32 cellular contexts compared by ENCODE assay signal in genomic region chr1:209370616-209371015, GRCh38.
DNase-seq lines count a peak whose midpoint lies in the region; ATAC-seq and TF ChIP-seq lines count a peak whose summit lies in the region.
"Had no signal": no experiment of that assay in that cellular context is flagged by ENCODE, and none has a peak within 500 bp of the region (broad histone marks: within the 10 kb centered on the region; RNA-seq: fewer than 3 reads in every experiment).

No MANE protein-coding gene starts in this region.

- ATAC-seq in GM21528 (IDR thresholded peaks at IDR 0.05; ENCODE audit: low FRiP score, unreplicated experiment) (no peak), HG03039 (IDR thresholded peaks at IDR 0.05; ENCODE audit: unreplicated experiment) (no peak)
- ATAC-seq: GM12878 had no signal

- peak overlapping the region; percentile 12 for H2AFZ ChIP-seq in mammary epithelial cell (ENCODE audit: low read depth, low read length)

- TF ChIP-seq EP300 in stomach (IDR thresholded peaks at IDR 0.05), result no peak

- peak overlapping the region; percentile 55 for H3K4me2 ChIP-seq in mammary epithelial cell (ENCODE audit: insufficient read depth, low read depth, low read length)
- H3K4me2 ChIP-seq: SK-N-SH had no signal

- no peak overlapping the region for H3K4me3 ChIP-seq in mammary epithelial cell (replicated peaks in 1 of 3; ENCODE audit: insufficient read depth in 1 of 3, low read depth in 2 of 3, low read length in 3 of 3)
- H3K4me3 ChIP-seq in esophagus squamous epithelium, result no peak overlapping the region
- H3K4me3 ChIP-seq in skin epidermis, result no peak overlapping the region
- H3K4me3 ChIP-seq in stomach, result no peak overlapping the region
- H3K4me3 ChIP-seq: GM12878, HAP-1 had no signal

- TF ChIP-seq CTCF in mammary epithelial cell (conservative IDR thresholded peaks at IDR 0.05 in 1 of 2, IDR thresholded peaks at IDR 0.05 in 1 of 2; ENCODE audit: extremely low read depth in 1 of 2, insufficient read depth in 1 of 2, low read depth in 1 of 2, low read length in 2 of 2) (no peak), esophagus squamous epithelium (IDR thresholded peaks at IDR 0.05) (no peak), GM20000 (IDR thresholded peaks at IDR 0.05; ENCODE audit: extremely low read depth, missing control alignments) (no peak), stomach (IDR thresholded peaks at IDR 0.05) (no peak)

- H3K27ac ChIP-seq in mammary epithelial cell (ENCODE audit: insufficient read depth, low read depth, low read length) (peak overlapping the region; percentile 75), esophagus squamous epithelium (peak overlapping the region; percentile 72 to 86 (median 78)), skin epidermis (peak overlapping the region in 15 of 21 experiments; percentile 2 to 89 (median 64)), stomach (no peak overlapping the region)
- H3K27ac ChIP-seq: HL-60 had no signal

- dilution Hi-C loops in mammary epithelial cell (cut with HindIII; ENCODE audit: low sequenced_read_pairs), result loop anchor here (10.0 kb wide), 1 partner anchor 54 kb away; no protein-coding TSS in a partner anchor

- WGBS in mammary epithelial cell (ENCODE audit: low coverage, missing lambda C conversion rate), result 7% methylated on average over 4 of the region's 4 CpGs
- 45 to 58% methylated on average over 4 of the region's 4 CpGs for WGBS in esophagus squamous epithelium, 2 donors
- WGBS in stomach, 5 donors, result 65 to 93% (median 74%) methylated on average over 4 of the region's 4 CpGs

- H3K36me3 ChIP-seq in mammary epithelial cell (ENCODE audit: insufficient read depth, low read length), result no peaks in the 10 kb centered on the region
- no peaks in the 10 kb centered on the region for H3K36me3 ChIP-seq in esophagus squamous epithelium
- no peaks in the 10 kb centered on the region for H3K36me3 ChIP-seq in stomach
- H3K36me3 ChIP-seq: BE2C, HAP-1 had no signal

- intact Hi-C loops in mammary epithelial cell (cut with micrococcal nuclease) (loop anchor here (1.0 to 2.0 kb wide), 3 partner anchors 14 to 41 kb away; no protein-coding TSS in a partner anchor), esophagus squamous epithelium (cut with DNase I) (no loop called here), stomach (cut with DNase I; ENCODE audit: low total_unique reads) (no loop called here)

- no peaks in the 10 kb centered on the region for H3K79me2 ChIP-seq in mammary epithelial cell (ENCODE audit: insufficient read depth, low read length)

- no peaks in the 10 kb centered on the region for H3K9me3 ChIP-seq in mammary epithelial cell (replicated peaks; ENCODE audit: insufficient read depth, low read length)
- no peaks in the 10 kb centered on the region for H3K9me3 ChIP-seq in esophagus squamous epithelium
- H3K9me3 ChIP-seq in stomach, result peaks cover 0 to 5% (median 0%) of the 10 kb centered on the region in 4 donors
- H3K9me3 ChIP-seq: BE2C, HAP-1, SK-N-SH had no signal

- H3K4me1 ChIP-seq in mammary epithelial cell (ENCODE audit: insufficient read depth, low read length) (peaks cover 77% of the 10 kb centered on the region), esophagus squamous epithelium (peaks cover 15 to 75% (median 24%) of the 10 kb centered on the region in 3 donors), stomach (no peaks in the 10 kb centered on the region)
- H3K4me1 ChIP-seq: BE2C had no signal

- in situ Hi-C loops in mammary epithelial cell (cut with MboI; ENCODE audit: low sequenced_read_pairs in 2 of 2), result no loop called here

- H4K20me1 ChIP-seq in mammary epithelial cell (ENCODE audit: insufficient read depth, low read length), result no peaks in the 10 kb centered on the region

- H3K27me3 ChIP-seq in mammary epithelial cell (ENCODE audit: insufficient read depth, low read length) (no peaks in the 10 kb centered on the region), esophagus squamous epithelium (no peaks in the 10 kb centered on the region), stomach (no peaks in the 10 kb centered on the region)
- H3K27me3 ChIP-seq: BE2C had no signal

- peak overlapping the region; percentile 43 for H3K9ac ChIP-seq in mammary epithelial cell (ENCODE audit: insufficient read depth, low read length)
- H3K9ac ChIP-seq: SK-N-SH had no signal

- DNase-seq in HPDE6-E6E7 (ENCODE audit: extremely low spot score) (peak; percentile 79), mammary epithelial cell (peak; percentile 97), esophagus squamous epithelium (lab: John Stamatoyannopoulos, UW) (no peak), GM20000 (ENCODE audit: low spot score) (no peak), stomach (no peak)
- DNase-seq: 8988T; ACHN; BE2C; CD8-positive, alpha-beta memory T cell; DMS 273 treated with DMSO at 0.1 percent for 48 hours; DMS79; EL; GDM1; GOT3; HFFc6; Kasumi-1; MV-4-11; NCI-H1105; NCI-H1436 treated with DMSO at 0.1 percent for 48 hours; NCI-H187 treated with DMSO at 0.1 percent for 48 hours; NCI-H2171 treated with DMSO at 0.1 percent for 48 hours; NCI-H345; NCI-H524; NCI-H82; NK-92 treated with Interleukin-12 subunit alpha and Interleukin-12 subunit beta, amount 100 ng/mL, for 24 hours; SK-N-SH had no signal

- no TSS peak for BruUV-seq in mammary epithelial cell (replicated peaks; lab: Mats Ljungman, UMichigan)

- TF ChIP-seq POLR2A in esophagus squamous epithelium (IDR thresholded peaks at IDR 0.05) (no peak), stomach (IDR thresholded peaks at IDR 0.05) (no peak)

- CTCF ChIA-PET in mammary epithelial cell (lab: Charles Lee; ENCODE audit: low non-redundant PET), result no interaction called here

Comparison
In these comparisons a context has a peak if more than half of its experiments do, and no peak if none do; other contexts are left out.
1. DNase-seq: peak in HPDE6-E6E7 (single experiment) and mammary epithelial cell (single experiment); none in esophagus squamous epithelium (single experiment), GM20000 (single experiment) and stomach (single experiment).
2. H3K27ac ChIP-seq: peak in mammary epithelial cell (single experiment), esophagus squamous epithelium (4 of 4) and skin epidermis (15 of 21); none in stomach (0 of 5).